Comparison of ENCODE assay signal across 27 cellular contexts in the genomic region with DNA sequence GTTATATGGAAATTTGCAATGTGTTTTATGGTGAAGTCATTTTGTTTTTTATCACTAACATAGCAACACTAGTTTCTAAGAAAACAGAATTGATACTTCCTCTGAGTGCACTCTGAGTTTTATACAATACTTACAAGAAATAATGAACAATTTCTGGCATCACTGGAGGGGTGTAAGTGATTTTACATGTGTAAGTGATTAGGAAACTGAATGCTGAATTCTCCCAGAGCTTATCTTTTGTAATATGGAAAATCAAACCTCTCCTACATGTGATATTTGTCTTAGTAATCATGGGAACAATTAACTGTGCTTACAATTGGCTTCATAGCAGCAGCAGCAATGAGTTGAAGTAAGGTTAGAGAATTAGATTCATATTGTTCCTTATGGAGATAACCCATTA. TPM values are rescaled to one million over a fixed set of nuclear protein-coding genes. Genes with fewer than 3 reads are reported as not detected.
DNase-seq lines count a peak whose midpoint lies in the region; ATAC-seq and TF ChIP-seq lines count a peak whose summit lies in the region.
"Had no signal": no experiment of that assay in that cellular context is flagged by ENCODE, and none has a peak within 500 bp of the region (broad histone marks: within the 10 kb centered on the region; RNA-seq: fewer than 3 reads in every experiment).

No MANE protein-coding gene starts in this region.

- H3K4ac ChIP-seq in neuronal stem cell (ENCODE audit: low read length): no peak overlapping the region

- H2AFZ ChIP-seq in GM23248 (no peak overlapping the region), smooth muscle cell (ENCODE audit: low read depth) (no peak overlapping the region), neuronal stem cell (ENCODE audit: low read length) (no peak overlapping the region)

- H4K8ac ChIP-seq in neuronal stem cell (ENCODE audit: low read depth, low read length): no peak overlapping the region

- H3K23ac ChIP-seq in neuronal stem cell (ENCODE audit: low read depth, low read length, poor library complexity): no peak overlapping the region

- no peaks in the 10 kb centered on the region for H3K79me1 ChIP-seq in neuronal stem cell (ENCODE audit: low read depth, low read length)

- no peak overlapping the region for H4K91ac ChIP-seq in neuronal stem cell (ENCODE audit: low read depth, low read length, poor library complexity)

- TF ChIP-seq CTCF in smooth muscle cell (IDR thresholded peaks at IDR 0.05; ENCODE audit: borderline replicate concordance, insufficient read depth, poor library complexity, severe bottlenecking) (no peak), natural killer cell (IDR thresholded peaks at IDR 0.05) (no peak)

- H3K27me3 Mint-ChIP-seq in natural killer cell (ENCODE audit: low read depth in 2 of 2): no peaks in the 10 kb centered on the region
- H3K27me3 Mint-ChIP-seq: naive thymus-derived CD4-positive, alpha-beta T cell had no signal

- no peaks in the 10 kb centered on the region; the same call in 1 of the 2 replicates for H4K20me1 ChIP-seq in GM23248 (ENCODE audit: insufficient read depth)
- H4K20me1 ChIP-seq in smooth muscle cell (ENCODE audit: low read depth): no peaks in the 10 kb centered on the region
- H4K20me1 ChIP-seq: BLaER1 treated with 17β-estradiol and CSF1 and Interleukin-3, amounts not matched to agents 10 nM and 100 nM had no signal

- no peak overlapping the region for H3K27ac Mint-ChIP-seq in natural killer cell
- H3K27ac Mint-ChIP-seq: naive thymus-derived CD4-positive, alpha-beta T cell had no signal

- no peak overlapping the region for H2BK15ac ChIP-seq in neuronal stem cell (ENCODE audit: low read length)

- H3K27ac ChIP-seq in GM23248 (peak overlapping the region; percentile 21), smooth muscle cell (ENCODE audit: low read depth) (peak overlapping the region; percentile 98), neuronal stem cell (replicated peaks; ENCODE audit: low read length) (no peak overlapping the region)
- H3K27ac ChIP-seq: BLaER1 treated with 17β-estradiol and CSF1 and Interleukin-3, amounts not matched to agents 10 nM and 100 nM; stomach had no signal

- H3K36me3 ChIP-seq in GM23248 (ENCODE audit: low read depth) (peaks cover 42% of the 10 kb centered on the region), adipocyte (ENCODE audit: control insufficient read depth, insufficient read depth, low read length, severe bottlenecking) (no peaks in the 10 kb centered on the region), smooth muscle cell (ENCODE audit: low read depth) (no peaks in the 10 kb centered on the region), neuronal stem cell (replicated peaks in 1 of 2; ENCODE audit: control insufficient read depth in 2 of 2, insufficient read depth in 2 of 2, low read length in 2 of 2) (no peaks in the 10 kb centered on the region)
- H3K36me3 ChIP-seq: BLaER1 treated with 17β-estradiol and CSF1 and Interleukin-3, amounts not matched to agents 10 nM and 100 nM; HAP-1; stomach; tibial artery had no signal

- H3K18ac ChIP-seq in neuronal stem cell (ENCODE audit: low read length): no peak overlapping the region

- H3K4me1 ChIP-seq in GM23248 (ENCODE audit: insufficient read depth) (peaks cover 93% of the 10 kb centered on the region), adipocyte (ENCODE audit: control insufficient read depth, insufficient read depth, low read length) (peaks cover 59% of the 10 kb centered on the region), smooth muscle cell (ENCODE audit: low read depth) (peaks cover 30% of the 10 kb centered on the region), neuronal stem cell (ENCODE audit: control insufficient read depth in 2 of 2, insufficient read depth in 1 of 2, low read depth in 1 of 2, low read length in 2 of 2) (peaks cover 2 to 20% of the 10 kb centered on the region in 2 donors)

- H3K4me3 ChIP-seq in GM23248: no peak overlapping the region
- no peak overlapping the region for H3K4me3 ChIP-seq in adipocyte (ENCODE audit: low read length)
- H3K4me3 ChIP-seq in smooth muscle cell: no peak overlapping the region
- H3K4me3 ChIP-seq in neuronal stem cell (ENCODE audit: low read length in 2 of 2): no peak overlapping the region
- H3K4me3 ChIP-seq: BLaER1 treated with 17β-estradiol and CSF1 and Interleukin-3, amounts not matched to agents 10 nM and 100 nM; HAP-1; stomach; tibial artery had no signal

- no peak overlapping the region for H2AK5ac ChIP-seq in neuronal stem cell (ENCODE audit: low read depth, low read length)

- peaks cover 67% of the 10 kb centered on the region for H3K79me2 ChIP-seq in GM23248 (ENCODE audit: insufficient read depth)
- peaks cover 3% of the 10 kb centered on the region for H3K79me2 ChIP-seq in smooth muscle cell (ENCODE audit: low read depth)

- no peaks in the 10 kb centered on the region for H3K36me3 Mint-ChIP-seq in natural killer cell
- H3K36me3 Mint-ChIP-seq: naive thymus-derived CD4-positive, alpha-beta T cell had no signal

- intact Hi-C loops in natural killer cell (cut with micrococcal nuclease): loop anchor here (10.0 kb wide), 1 partner anchor 63 kb away; no protein-coding TSS in a partner anchor

- no peak overlapping the region for H2BK120ac ChIP-seq in neuronal stem cell (ENCODE audit: low read depth, low read length)

- H2BK5ac ChIP-seq in neuronal stem cell (ENCODE audit: low read length): no peak overlapping the region

- no peak overlapping the region for H3K14ac ChIP-seq in neuronal stem cell (ENCODE audit: low read length)

- no peaks in the 10 kb centered on the region for H3K27me3 ChIP-seq in GM23248 (replicated peaks; ENCODE audit: insufficient read depth)
- H3K27me3 ChIP-seq in adipocyte (replicated peaks; ENCODE audit: control insufficient read depth, insufficient read depth, low read length): no peaks in the 10 kb centered on the region
- H3K27me3 ChIP-seq in smooth muscle cell (ENCODE audit: low read depth): no peaks in the 10 kb centered on the region
- no peaks in the 10 kb centered on the region for H3K27me3 ChIP-seq in neuronal stem cell (ENCODE audit: control insufficient read depth in 3 of 3, insufficient read depth in 3 of 3, low read depth in 1 of 3, low read length in 3 of 3)
- H3K27me3 ChIP-seq: BLaER1 treated with 17β-estradiol and CSF1 and Interleukin-3, amounts not matched to agents 10 nM and 100 nM; stomach; tibial artery had no signal

- no peak for DNase-seq in GM23248
- DNase-seq in adipocyte (ENCODE audit: low read depth): peak; percentile 52
- peak; percentile 24 for DNase-seq in fibroblast of the conjunctiva (ENCODE audit: low read depth)
- DNase-seq in smooth muscle cell (lab: John Stamatoyannopoulos, UW; ENCODE audit: unreplicated experiment): no peak
- DNase-seq in natural killer cell: no peak
- DNase-seq in neuronal stem cell (ENCODE audit: low spot score): no peak
- DNase-seq: activated CD4-positive, alpha-beta T cell treated with anti-CD3 and anti-CD28 coated beads for 4 hours; activated CD8-positive, alpha-beta memory T cell treated with anti-CD3 and anti-CD28 coated beads for 24 hours; activated gamma-delta T cell; Caco-2; DMS79 treated with DMSO at 0.1 percent for 48 hours; foreskin melanocyte; hypothalamus; KG1; MM.1S; naive thymus-derived CD4-positive, alpha-beta T cell; NCI-H2081 treated with DMSO at 0.1 percent for 48 hours; OCI-M1; retina; small intestine; stimulated activated CD4-positive, alpha-beta T cell treated with anti-CD3 and anti-CD28 coated beads, Interleukin-1b, Interleukin-23, amount 100 ng/mL, for 48 hours; stimulated activated CD8-positive, alpha-beta memory T cell treated with anti-CD3 and anti-CD28 coated beads, Interleukin-4, amount 100 ng/mL, for 48 hours; stomach; tibial artery had no signal

- H3F3A ChIP-seq in GM23248 (ENCODE audit: insufficient read depth) (peaks cover 87% of the 10 kb centered on the region), smooth muscle cell (ENCODE audit: low read depth) (peaks cover 25% of the 10 kb centered on the region)

- no peaks in the 10 kb centered on the region for H3K9me2 ChIP-seq in GM23248 (ENCODE audit: insufficient read depth)

- H3K9me3 Mint-ChIP-seq in natural killer cell: no peaks in the 10 kb centered on the region

- ATAC-seq in natural killer cell: no peak
- ATAC-seq in GM19324 (IDR thresholded peaks at IDR 0.05; ENCODE audit: low FRiP score, unreplicated experiment): no peak
- ATAC-seq: naive thymus-derived CD4-positive, alpha-beta T cell had no signal

- H3K9ac ChIP-seq in GM23248: no peak overlapping the region
- H3K9ac ChIP-seq in adipocyte (ENCODE audit: low read length): no peak overlapping the region
- H3K9ac ChIP-seq in smooth muscle cell (ENCODE audit: low read depth): peak overlapping the region; percentile 60
- H3K9ac ChIP-seq in neuronal stem cell (ENCODE audit: low read depth, low read length, poor library complexity): no peak overlapping the region
- H3K9ac ChIP-seq: BLaER1 treated with 17β-estradiol and CSF1 and Interleukin-3, amounts not matched to agents 10 nM and 100 nM had no signal

- H3K9me3 ChIP-seq in GM23248 (ENCODE audit: low read depth): no peaks in the 10 kb centered on the region
- H3K9me3 ChIP-seq in adipocyte (ENCODE audit: control insufficient read depth, low read length): no peaks in the 10 kb centered on the region
- H3K9me3 ChIP-seq in smooth muscle cell (replicated peaks; ENCODE audit: low read depth): no peaks in the 10 kb centered on the region
- no peaks in the 10 kb centered on the region for H3K9me3 ChIP-seq in neuronal stem cell (replicated peaks in 1 of 2; ENCODE audit: control insufficient read depth in 2 of 2, insufficient read depth in 1 of 2, low read depth in 1 of 2, low read length in 2 of 2)
- H3K9me3 ChIP-seq: BLaER1 treated with 17β-estradiol and CSF1 and Interleukin-3, amounts not matched to agents 10 nM and 100 nM; Caco-2; HAP-1; stomach; tibial artery had no signal

- peak overlapping the region; percentile 3 for H3K4me2 ChIP-seq in GM23248 (ENCODE audit: unreplicated experiment)
- H3K4me2 ChIP-seq in smooth muscle cell: no peak overlapping the region
- H3K4me2 ChIP-seq in neuronal stem cell (ENCODE audit: insufficient read depth, low read length, poor library complexity, severe bottlenecking): no peak overlapping the region

- no peak overlapping the region for H3K4me3 Mint-ChIP-seq in natural killer cell
- H3K4me3 Mint-ChIP-seq: naive thymus-derived CD4-positive, alpha-beta T cell had no signal

- in situ Hi-C loops in GM23248 (cut with MboI): no loop called here

- peaks cover 8% of the 10 kb centered on the region in 2 donors for H3K4me1 Mint-ChIP-seq in natural killer cell

- no peak overlapping the region for H2BK12ac ChIP-seq in neuronal stem cell (ENCODE audit: low read length)

RNA-seq across cellular contexts. Expression of a gene that starts 37.5 kb away (rescaled TPM):
- 612 and 756 TPM in 2 replicates for total RNA-seq in GM23248 (2014; rRNA removed; shearing (Covaris generic))
- 308 and 316 TPM in 2 replicates for polyA plus RNA-seq in GM23248 (2016; fragmentation: Nextera tagmentation; extraction: Ambion mirVana)
- total RNA-seq in smooth muscle cell: 280 and 295 TPM in 2 replicates
- 20.6 and 94.4 TPM in 2 replicates for polyA plus RNA-seq in smooth muscle cell
- 10 to 100 TPM in 1 of 3 donors, under 1 TPM in 2; 0.41 to 12.2 (median 0.94) TPM for total RNA-seq in natural killer cell
- polyA plus RNA-seq in neuronal stem cell (2013, experiment 1 of 2): 0.49 TPM
- polyA plus RNA-seq in neuronal stem cell (2013, experiment 2 of 2): 0.61 TPM
- polyA plus RNA-seq: naive thymus-derived CD4-positive, alpha-beta T cell had no signal

Comparison
In these comparisons a context has a peak if more than half of its experiments do, and no peak if none do; other contexts are left out.
1. DNase-seq: peak in adipocyte (single experiment) and fibroblast of the conjunctiva (single experiment); none in GM23248 (single experiment), smooth muscle cell (single experiment), natural killer cell (single experiment) and neuronal stem cell (single experiment).
2. RNA of a gene that starts 37.5 kb away (total RNA-seq): 612 to 756 TPM in GM23248 and 280 to 295 TPM in smooth muscle cell; 0.41 to 12.2 TPM in natural killer cell; every median in the first group is over 10 times any median in the second.